Comparison of ENCODE assay signal across 1 cellular context in genomic region chr3:13377741-13378140, GRCh38. TPM values are rescaled to one million over a fixed set of nuclear protein-coding genes. Genes with fewer than 3 reads are reported as not detected.
"Had no signal": no experiment of that assay in that cellular context is flagged by ENCODE, and none has a peak within 500 bp of the region (broad histone marks: within the 10 kb centered on the region; RNA-seq: fewer than 3 reads in every experiment).

No MANE protein-coding gene starts in this region.

RNA-seq across cellular contexts. Expression of gene NUP210, which starts 42.4 kb away (rescaled TPM):
- total RNA-seq: bronchial epithelial cell had no signal
